Comparison of ENCODE assay signal across 8 cellular contexts in genomic region chr16:75110637-75111513, GRCh38. TPM values are rescaled to one million over a fixed set of nuclear protein-coding genes. Genes with fewer than 3 reads are reported as not detected.
DNase-seq lines count a peak whose midpoint lies in the region; FAIRE-seq and TF ChIP-seq lines count a peak whose summit lies in the region.

No MANE protein-coding gene starts in this region.

- peaks cover 67% of the 10 kb centered on the region for H3K79me2 ChIP-seq in Loucy (ENCODE audit: insufficient read depth, low read length)

- no peak overlapping the region for H2AFZ ChIP-seq in Loucy (ENCODE audit: low read length)

- DNase-seq in ELF-1 (ENCODE audit: low read depth, low spot score) (peak; percentile 93), H7 (peak; percentile 96), SIG-M5 (lab: John Stamatoyannopoulos, UW) (peak; percentile 61), frontal cortex (ENCODE audit: low spot score in 2 of 2) (peak; percentile 80 to 84), occipital lobe (lab: John Stamatoyannopoulos, UW) (peak; percentile 82), superior temporal gyrus (ENCODE audit: extremely low spot score) (peak; percentile 98)
- DNase-seq in activated naive CD4-positive, alpha-beta T cell treated with Interleukin-2 at 50 U/mL for 16 hours = peak; percentile 84

- H3K36me3 ChIP-seq in H7 (replicated peaks; ENCODE audit: control insufficient read depth, insufficient read depth, low read length) (peaks cover 2% of the 10 kb centered on the region; the same call in 1 of the 2 replicates), Loucy (ENCODE audit: insufficient read depth, low read length) (peaks cover 27% of the 10 kb centered on the region; the same call in 1 of the 2 replicates)

- no peak overlapping the region for H3K4me3 ChIP-seq in H7 (ENCODE audit: insufficient read depth, low read depth, low read length)
- peak overlapping the region; percentile 74 for H3K4me3 ChIP-seq in Loucy (ENCODE audit: low read length, poor library complexity, severe bottlenecking)

- peaks cover 57% of the 10 kb centered on the region for H3K4me1 ChIP-seq in Loucy (ENCODE audit: insufficient read depth, low read length, poor library complexity, severe bottlenecking)

- FAIRE-seq in frontal cortex (lab: Jason Lieb, UNC) = no peak

- no peaks in the 10 kb centered on the region for H3K9me2 ChIP-seq in Loucy (replicated peaks; ENCODE audit: low read depth, low read length)

- peak overlapping the region; percentile 95 for H3K4me2 ChIP-seq in Loucy (ENCODE audit: low read depth, low read length, poor library complexity, severe bottlenecking)

- peaks cover 18% of the 10 kb centered on the region for H3F3A ChIP-seq in Loucy (ENCODE audit: low read depth)

- H3K9ac ChIP-seq in Loucy (ENCODE audit: low read depth, low read length, poor library complexity, severe bottlenecking) = peak overlapping the region; percentile 97

- H3K27me3 ChIP-seq in H7 (ENCODE audit: control insufficient read depth, insufficient read depth, low read length) (no peaks in the 10 kb centered on the region), Loucy (ENCODE audit: insufficient read depth, low read length, poor library complexity, severe bottlenecking) (no peaks in the 10 kb centered on the region)

- peak; percentile 82 for TF ChIP-seq CTCF in Loucy (conservative IDR thresholded peaks at IDR 0.05; ENCODE audit: low read length)

- H3K9me3 ChIP-seq in Loucy (ENCODE audit: insufficient read depth, low read depth, low read length) = no peaks in the 10 kb centered on the region

- peaks cover 13% of the 10 kb centered on the region for H4K20me1 ChIP-seq in Loucy (ENCODE audit: insufficient read depth, low read length, poor library complexity, severe bottlenecking)

RNA-seq across cellular contexts. Expression of gene LDHD, which starts 5.7 kb away (rescaled TPM):
- total RNA-seq in H7 (2014; rRNA removed; shearing (Covaris generic)) = 10.4 and 13.7 TPM in 2 replicates
- total RNA-seq in frontal cortex (2.0 TPM), occipital lobe (0.31 TPM)

RNA-seq across cellular contexts. Expression of gene ZFP1, which starts 37.4 kb away (rescaled TPM):
- 6.1 and 9.7 TPM in 2 replicates for total RNA-seq in H7 (2014; rRNA removed; shearing (Covaris generic))
- total RNA-seq in frontal cortex (66.9 TPM), occipital lobe (64.4 TPM)
